Comparison of ENCODE assay signal across 26 cellular contexts in genomic region chr1:29279896-29280779, GRCh38. TPM values are rescaled to one million over a fixed set of nuclear protein-coding genes. Genes with fewer than 3 reads are reported as not detected.
DNase-seq lines count a peak whose midpoint lies in the region; ATAC-seq and TF ChIP-seq lines count a peak whose summit lies in the region.
"Had no signal": no experiment of that assay in that cellular context is flagged by ENCODE, and none has a peak within 500 bp of the region (broad histone marks: within the 10 kb centered on the region; RNA-seq: fewer than 3 reads in every experiment).

No MANE protein-coding gene starts in this region.

- peaks cover 3% of the 10 kb centered on the region; the same call in 1 of the 2 replicates for H3K9me3 Mint-ChIP-seq in WTC11
- H3K9me3 Mint-ChIP-seq: activated naive CD4-positive, alpha-beta T cell treated with anti-CD3 and anti-CD28 coated beads, Interleukin-2, amount 50 U/mL, for 24 hours; activated T-cell treated with anti-CD3 and anti-CD28 coated beads, Interleukin-2, amount 50 U/mL, for 72 hours; stimulated activated naive CD8-positive, alpha-beta T cell treated with anti-CD3 and anti-CD28 coated beads, Interleukin-15, amount 100 ng/mL, for 72 hours had no signal

- no peak overlapping the region for H3K4me3 ChIP-seq in left ventricle myocardium inferior
- H3K4me3 ChIP-seq: pancreas, tibial nerve had no signal

- no peaks in the 10 kb centered on the region for H3K27me3 Mint-ChIP-seq in WTC11 (ENCODE audit: low read depth)
- H3K27me3 Mint-ChIP-seq: activated naive CD4-positive, alpha-beta T cell treated with anti-CD3 and anti-CD28 coated beads, Interleukin-2, amount 50 U/mL, for 24 hours; stimulated activated naive CD8-positive, alpha-beta T cell treated with anti-CD3 and anti-CD28 coated beads, Interleukin-15, amount 100 ng/mL, for 72 hours had no signal

- intact Hi-C loops in cardiac septum (cut with DNase I): no loop called here
- intact Hi-C loops in left ventricle myocardium inferior (cut with micrococcal nuclease): no loop called here

- no peaks in the 10 kb centered on the region for H3K4me1 ChIP-seq in left ventricle myocardium inferior
- peaks cover 13% of the 10 kb centered on the region for H3K4me1 ChIP-seq in foreskin keratinocyte
- H3K4me1 ChIP-seq: pancreas had no signal

- H3K27ac ChIP-seq in left ventricle myocardium inferior (replicated peaks) (no peak overlapping the region), foreskin keratinocyte (no peak overlapping the region)
- H3K27ac ChIP-seq: pancreas, tibial nerve had no signal

- peaks cover 27% of the 10 kb centered on the region for H3K4me1 Mint-ChIP-seq in WTC11
- H3K4me1 Mint-ChIP-seq: activated naive CD4-positive, alpha-beta T cell treated with anti-CD3 and anti-CD28 coated beads, Interleukin-2, amount 50 U/mL, for 24 hours had no signal

- H3K27me3 ChIP-seq in left ventricle myocardium inferior (ENCODE audit: low read depth) (no peaks in the 10 kb centered on the region), foreskin keratinocyte (no peaks in the 10 kb centered on the region)
- H3K27me3 ChIP-seq: pancreas, tibial nerve had no signal

- H3K36me3 Mint-ChIP-seq in WTC11: peaks cover 18% of the 10 kb centered on the region
- H3K36me3 Mint-ChIP-seq: activated naive CD4-positive, alpha-beta T cell treated with anti-CD3 and anti-CD28 coated beads, Interleukin-2, amount 50 U/mL, for 24 hours; naive B cell had no signal

- TF ChIP-seq CTCF in left ventricle myocardium inferior (IDR thresholded peaks at IDR 0.05; ENCODE audit: borderline replicate concordance) (no peak), WTC11 (IDR thresholded peaks at IDR 0.05) (no peak), foreskin keratinocyte (conservative IDR thresholded peaks at IDR 0.05) (no peak)

- peaks cover 4% of the 10 kb centered on the region for H3K9me3 ChIP-seq in left ventricle myocardium inferior (replicated peaks)
- H3K9me3 ChIP-seq: pancreas, tibial nerve had no signal

- no peak overlapping the region for H3K4me3 Mint-ChIP-seq in WTC11
- H3K4me3 Mint-ChIP-seq: activated naive CD4-positive, alpha-beta T cell treated with anti-CD3 and anti-CD28 coated beads, Interleukin-2, amount 50 U/mL, for 24 hours; activated T-cell treated with anti-CD3 and anti-CD28 coated beads, Interleukin-2, amount 50 U/mL, for 72 hours; B cell; naive B cell; stimulated activated naive CD8-positive, alpha-beta T cell treated with anti-CD3 and anti-CD28 coated beads, Interleukin-15, amount 100 ng/mL, for 72 hours had no signal

- CTCF ChIA-PET in WTC11 (lab: Charles Lee): no interaction called here

- H3K36me3 ChIP-seq in left ventricle myocardium inferior: peaks cover 10% of the 10 kb centered on the region

- ATAC-seq in WTC11 (no peak), foreskin keratinocyte (peak; percentile 21), SK-N-SH treated with all-trans-retinoic acid at 6 μM for 48 hours (no peak)
- ATAC-seq: activated T-cell treated with anti-CD3 and anti-CD28 coated beads, Interleukin-2, amount 50 U/mL, for 72 hours; esophagus mucosa; pancreas; stimulated activated naive CD8-positive, alpha-beta T cell treated with anti-CD3 and anti-CD28 coated beads, Interleukin-15, amount 100 ng/mL, for 72 hours had no signal

- POLR2A ChIA-PET in WTC11 (lab: Charles Lee): interaction anchor here (0.6 kb wide), 1 partner anchor 28 kb away, joined by 3 read pairs; no protein-coding TSS in a partner anchor

- H3K27ac Mint-ChIP-seq in WTC11: peak overlapping the region; percentile 44; the same call in 1 of the 2 replicates
- H3K27ac Mint-ChIP-seq: activated naive CD4-positive, alpha-beta T cell treated with anti-CD3 and anti-CD28 coated beads, Interleukin-2, amount 50 U/mL, for 24 hours; activated T-cell treated with anti-CD3 and anti-CD28 coated beads, Interleukin-2, amount 50 U/mL, for 72 hours; B cell; naive B cell; stimulated activated naive CD8-positive, alpha-beta T cell treated with anti-CD3 and anti-CD28 coated beads, Interleukin-15, amount 100 ng/mL, for 72 hours had no signal

- peak; percentile 61 for DNase-seq in cardiac septum (ENCODE audit: low spot score)
- no peak for DNase-seq in left ventricle myocardium inferior
- DNase-seq in WTC11 (ENCODE audit: low spot score): no peak
- no peak for DNase-seq in foreskin keratinocyte
- no peak for DNase-seq in activated gamma-delta T cell (lab: John Stamatoyannopoulos, UW)
- DNase-seq in DMS53 treated with DMSO at 0.1 percent for 48 hours (lab: John Stamatoyannopoulos, UW; ENCODE audit: unreplicated experiment): no peak
- DNase-seq in germinal center (ENCODE audit: low spot score): no peak
- DNase-seq: activated CD4-positive, alpha-beta T cell treated with anti-CD3 and anti-CD28 coated beads for 4 hours; activated T-cell treated with anti-CD3 and anti-CD28 coated beads, Interleukin-2, amount 50 U/mL, for 72 hours; aorta; DMS79 treated with DMSO at 0.1 percent for 48 hours; effector CD8-positive, alpha-beta T cell; HCEC 1CT; mesenchymal stem cell; naive B cell; NCI-H1092; NCI-H2029; OCI-M1; pancreas; SIG-M5; stimulated activated naive CD8-positive, alpha-beta T cell treated with anti-CD3 and anti-CD28 coated beads, Interleukin-15, amount 100 ng/mL, for 72 hours had no signal

TF ChIP-seq in WTC11, 78 proteins besides CTCF, POLR2A, EP300 and RAD21:
- TF ChIP-seq FOXP4 (CRISPR knock-in tag; IDR thresholded peaks at IDR 0.05) (no peak), GRHL2 (CRISPR knock-in tag; IDR thresholded peaks at IDR 0.05; ENCODE audit: insufficient replicate concordance, severe bottlenecking) (no peak), RELA (CRISPR knock-in tag; IDR thresholded peaks at IDR 0.05; ENCODE audit: borderline replicate concordance) (no peak), FOXK1 (CRISPR knock-in tag; IDR thresholded peaks at IDR 0.05) (no peak), E2F1 (CRISPR knock-in tag; IDR thresholded peaks at IDR 0.05) (no peak)
TF ChIP-seq in WTC11: peak in this region for 0.

TF ChIP-seq in SK-N-SH treated with all-trans-retinoic acid at 6 μM for 48 hours, 23 proteins besides CTCF, POLR2A, EP300 and RAD21:
- TF ChIP-seq ZNF565 (CRISPR knock-in tag; conservative IDR thresholded peaks at IDR 0.05; ENCODE audit: low read depth): no peak
- no peak for TF ChIP-seq ZFP30 (CRISPR knock-in tag; IDR thresholded peaks at IDR 0.05)
- TF ChIP-seq ZNF70 (CRISPR knock-in tag; IDR thresholded peaks at IDR 0.05): no peak
- no peak for TF ChIP-seq ESRRG (CRISPR knock-in tag; IDR thresholded peaks at IDR 0.05)
- TF ChIP-seq CSDC2 (CRISPR knock-in tag; IDR thresholded peaks at IDR 0.05): no peak
- no peak for TF ChIP-seq GLIS3 (CRISPR knock-in tag; IDR thresholded peaks at IDR 0.05)

RNA-seq across cellular contexts. Expression of gene PTPRU, which starts 43.8 kb away (rescaled TPM):
- total RNA-seq in cardiac septum (6.6 TPM), left ventricle myocardium inferior (15.3 TPM), WTC11 (2021) (60.8 to 75.4 TPM (median 68.2 TPM) in 3 replicates), foreskin keratinocyte (16.1 and 17.5 TPM in 2 replicates)
- polyA plus RNA-seq in foreskin keratinocyte: 8.6 and 9.4 TPM in 2 replicates

RNA-seq across cellular contexts. Expression of gene MECR, which starts 49.4 kb away (rescaled TPM):
- total RNA-seq in cardiac septum: 29.9 TPM
- total RNA-seq in left ventricle myocardium inferior: 30.8 TPM
- total RNA-seq in WTC11 (2021): 37.6 to 44.2 TPM (median 43.0 TPM) in 3 replicates
- 30.5 and 35.7 TPM in 2 replicates for total RNA-seq in foreskin keratinocyte
- polyA plus RNA-seq in foreskin keratinocyte: 31.7 and 33.6 TPM in 2 replicates
